ENCODE assay signal across 1 cellular context in genomic region chr16:22031483-22032083, GRCh38.
A peak's percentile ranks its signal among the peaks of the same experiment; 100 is the strongest.
TF ChIP-seq lines count a peak whose summit lies in the region.

No MANE protein-coding gene starts in this region.

TF ChIP-seq in H1, 55 proteins besides CTCF, POLR2A, EP300 and RAD21:
- TF ChIP-seq POU5F1 (IDR thresholded peaks at IDR 0.05; ENCODE audit: low read depth, low read length) (no peak), EGR1 (IDR thresholded peaks at IDR 0.05; ENCODE audit: borderline replicate concordance, low read depth, low read length) (no peak), MAFK (IDR thresholded peaks at IDR 0.05; ENCODE audit: low read depth, low read length) (0 out of 2 replicates have a peak, but pooled peaks have one; percentile 28), NRF1 (IDR thresholded peaks at IDR 0.05; ENCODE audit: low read depth, low read length) (no peak), SIX5 (IDR thresholded peaks at IDR 0.05; ENCODE audit: low read depth, low read length) (no peak)
